17 cellular contexts compared by ENCODE assay signal in genomic region chr13:35712907-35713685, GRCh38.
DNase-seq lines count a peak whose midpoint lies in the region; ATAC-seq, FAIRE-seq and TF ChIP-seq lines count a peak whose summit lies in the region.
"Had no signal": no experiment of that assay in that cellular context is flagged by ENCODE, and none has a peak within 500 bp of the region (broad histone marks: within the 10 kb centered on the region; RNA-seq: fewer than 3 reads in every experiment).

No MANE protein-coding gene starts in this region.

- no peak for FAIRE-seq in HTR-8/SVneo (lab: Jason Lieb, UNC)
- FAIRE-seq: colon had no signal

- no peak overlapping the region for H3K27ac Mint-ChIP-seq in endodermal cell
- H3K27ac Mint-ChIP-seq in osteocyte (ENCODE audit: unreplicated experiment): peak overlapping the region; percentile 89
- no peak overlapping the region for H3K27ac Mint-ChIP-seq in activated naive CD4-positive, alpha-beta T cell treated with anti-CD3 and anti-CD28 coated beads, Interleukin-2, amount 50 U/mL, for 72 hours
- H3K27ac Mint-ChIP-seq: activated naive CD4-positive, alpha-beta T cell treated with anti-CD3 and anti-CD28 coated beads for 36 hours; T-helper 1 cell treated with Interleukin-12 subunit alpha and Interleukin-12 subunit beta and Interleukin-4 antibody, amounts not matched to agents 30 μg/mL and 1 μg/mL, for 36 hours had no signal

- no peak overlapping the region for H3K9ac ChIP-seq in endodermal cell (ENCODE audit: extremely low read depth, low read length, poor library complexity, severe bottlenecking)
- H3K9ac ChIP-seq: BLaER1 had no signal

- H3K36me3 Mint-ChIP-seq in endodermal cell (ENCODE audit: low read depth) (no peaks in the 10 kb centered on the region), osteocyte (ENCODE audit: unreplicated experiment) (no peaks in the 10 kb centered on the region)
- H3K36me3 Mint-ChIP-seq in activated naive CD4-positive, alpha-beta T cell treated with anti-CD3 and anti-CD28 coated beads, Interleukin-2, amount 50 U/mL, for 72 hours: no peaks in the 10 kb centered on the region

- H3K27me3 ChIP-seq in endodermal cell (ENCODE audit: control insufficient read depth, insufficient read depth, low read length, poor library complexity, severe bottlenecking): no peaks in the 10 kb centered on the region
- H3K27me3 ChIP-seq: BLaER1, ovary had no signal

- 70 to 88% methylated on average over 3 to 8 of the region's 8 CpGs for WGBS in endodermal cell (ENCODE audit: insufficient coverage in 1 of 2, insufficient read length in 1 of 2), 2 experiments

- no peaks in the 10 kb centered on the region for H3K4me1 ChIP-seq in endodermal cell (ENCODE audit: control insufficient read depth, insufficient read depth, low read length)

- TF ChIP-seq CTCF in endodermal cell (conservative IDR thresholded peaks at IDR 0.05): no peak
- no peak for TF ChIP-seq CTCF in osteocyte (IDR thresholded peaks at IDR 0.05)

- H3K27me3 Mint-ChIP-seq in endodermal cell (ENCODE audit: insufficient read depth) (no peaks in the 10 kb centered on the region), osteocyte (ENCODE audit: unreplicated experiment) (no peaks in the 10 kb centered on the region)

- intact Hi-C loops in cardiac septum (cut with DNase I) (no loop called here), Right ventricle myocardium superior (cut with DNase I) (loop anchor here (10.0 kb wide), 1 partner anchor 78 kb away; no protein-coding TSS in a partner anchor)

- peak; percentile 24 for DNase-seq in cardiac septum (ENCODE audit: low spot score)
- DNase-seq in Right ventricle myocardium superior: no peak
- peak; percentile 66 for DNase-seq in NCI-H146 treated with DMSO at 0.1 percent for 48 hours (lab: John Stamatoyannopoulos, UW; ENCODE audit: unreplicated experiment)
- DNase-seq in endodermal cell: peak; percentile 33
- DNase-seq in osteocyte (ENCODE audit: extremely low spot score, unreplicated experiment): no peak
- no peak for DNase-seq in activated naive CD4-positive, alpha-beta T cell treated with anti-CD3 and anti-CD28 coated beads, Interleukin-2, amount 50 U/mL, for 72 hours (ENCODE audit: low spot score in 2 of 2)
- no peak for DNase-seq in HTR-8/SVneo (ENCODE audit: insufficient read length, low spot score)
- no peak for DNase-seq in activated naive CD4-positive, alpha-beta T cell treated with Interleukin-2 at 50 U/mL for 16 hours
- DNase-seq: activated CD4-positive, alpha-beta T cell treated with anti-CD3 and anti-CD28 coated beads, Interleukin-2, amount 50 U/mL, for 48 hours; activated naive CD4-positive, alpha-beta T cell treated with anti-CD3 and anti-CD28 coated beads for 36 hours; NCI-H1436 treated with DMSO at 0.1 percent for 48 hours; ovary; stimulated activated CD4-positive, alpha-beta T cell treated with anti-CD3 and anti-CD28 coated beads, Interleukin-15, amount 100 ng/mL, for 24 hours had no signal

- no peaks in the 10 kb centered on the region for H3K36me3 ChIP-seq in endodermal cell (ENCODE audit: control insufficient read depth, insufficient read depth, low read length)
- H3K36me3 ChIP-seq: BLaER1, ovary had no signal

- H3K27ac ChIP-seq in endodermal cell (ENCODE audit: low read depth, low read length): no peak overlapping the region
- H3K27ac ChIP-seq: BLaER1, ovary had no signal

- peaks cover 9% of the 10 kb centered on the region for H3K4me1 Mint-ChIP-seq in endodermal cell
- H3K4me1 Mint-ChIP-seq in osteocyte (ENCODE audit: unreplicated experiment): peaks cover 40% of the 10 kb centered on the region

- H3K9me3 ChIP-seq in endodermal cell (ENCODE audit: control insufficient read depth, low read length): no peaks in the 10 kb centered on the region
- H3K9me3 ChIP-seq: BLaER1, ovary had no signal

- H3K9me3 Mint-ChIP-seq in endodermal cell (no peaks in the 10 kb centered on the region), osteocyte (ENCODE audit: unreplicated experiment) (no peaks in the 10 kb centered on the region)
- H3K9me3 Mint-ChIP-seq in activated naive CD4-positive, alpha-beta T cell treated with anti-CD3 and anti-CD28 coated beads, Interleukin-2, amount 50 U/mL, for 72 hours: no peaks in the 10 kb centered on the region
- H3K9me3 Mint-ChIP-seq: activated naive CD4-positive, alpha-beta T cell treated with anti-CD3 and anti-CD28 coated beads for 36 hours had no signal

- no peak overlapping the region for H3K4me3 ChIP-seq in endodermal cell (ENCODE audit: low read length)
- H3K4me3 ChIP-seq: BLaER1, lung, ovary had no signal

- no peak for ATAC-seq in Right ventricle myocardium superior (ENCODE audit: poor library complexity)
- no peak for ATAC-seq in activated naive CD4-positive, alpha-beta T cell treated with anti-CD3 and anti-CD28 coated beads, Interleukin-2, amount 50 U/mL, for 72 hours

- H3K4me3 Mint-ChIP-seq in endodermal cell (no peak overlapping the region), osteocyte (ENCODE audit: unreplicated experiment) (peak overlapping the region; percentile 15)
- H3K4me3 Mint-ChIP-seq: activated naive CD4-positive, alpha-beta T cell treated with anti-CD3 and anti-CD28 coated beads for 36 hours; T-helper 1 cell treated with Interleukin-12 subunit alpha and Interleukin-12 subunit beta and Interleukin-4 antibody, amounts not matched to agents 30 μg/mL and 1 μg/mL, for 36 hours had no signal

Comparison
In these comparisons a context has a peak if more than half of its experiments do, and no peak if none do; other contexts are left out.
1. DNase-seq: peak in cardiac septum (single experiment), NCI-H146 treated with DMSO at 0.1 percent for 48 hours (single experiment) and endodermal cell (single experiment); none in Right ventricle myocardium superior (single experiment), osteocyte (single experiment), activated naive CD4-positive, alpha-beta T cell treated with anti-CD3 and anti-CD28 coated beads, Interleukin-2, amount 50 U/mL, for 72 hours (0 of 2), HTR-8/SVneo (single experiment) and activated naive CD4-positive, alpha-beta T cell treated with Interleukin-2 at 50 U/mL for 16 hours (single experiment).